Comparison of ENCODE assay signal across 12 cellular contexts in the genomic region with DNA sequence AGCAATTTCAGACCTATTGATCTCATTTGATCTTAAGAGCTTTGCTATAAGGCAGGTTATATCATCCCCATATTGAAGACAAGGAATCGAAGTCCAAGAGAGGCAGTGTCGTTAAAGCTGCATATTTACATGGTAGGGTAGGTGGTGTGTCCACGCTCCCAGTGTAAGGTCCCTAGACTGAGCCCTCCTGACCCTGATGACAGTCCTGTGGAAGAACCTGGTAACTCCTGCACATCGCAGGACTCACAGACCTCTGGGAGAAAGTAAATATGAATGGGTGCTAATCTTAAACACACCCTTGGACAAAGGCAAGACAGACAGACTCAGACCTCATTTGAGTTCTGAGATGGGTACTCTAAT. TPM values are rescaled to one million over a fixed set of nuclear protein-coding genes. Genes with fewer than 3 reads are reported as not detected.
DNase-seq lines count a peak whose midpoint lies in the region; ATAC-seq and TF ChIP-seq lines count a peak whose summit lies in the region.
"Had no signal": no experiment of that assay in that cellular context is flagged by ENCODE, and none has a peak within 500 bp of the region (broad histone marks: within the 10 kb centered on the region; RNA-seq: fewer than 3 reads in every experiment).

No MANE protein-coding gene starts in this region.

- H4K20me1 ChIP-seq in OCI-LY7 (ENCODE audit: insufficient read depth, low read length), result peaks cover 9% of the 10 kb centered on the region; the same call in 1 of the 2 replicates

- H3K9me2 ChIP-seq in OCI-LY7 (ENCODE audit: insufficient read depth, low read length), result no peaks in the 10 kb centered on the region

- H3K4me2 ChIP-seq in OCI-LY7 (ENCODE audit: low read length), result peak overlapping the region; percentile 84

- no peaks in the 10 kb centered on the region for H3K9me3 Mint-ChIP-seq in naive thymus-derived CD8-positive, alpha-beta T cell

- peak overlapping the region; percentile 71 to 97 (median 92) for H3K27ac Mint-ChIP-seq in naive thymus-derived CD8-positive, alpha-beta T cell

- ATAC-seq in GM18502 (IDR thresholded peaks at IDR 0.05; ENCODE audit: poor library complexity, unreplicated experiment) (peak; percentile 4), GM21526 (IDR thresholded peaks at IDR 0.05; ENCODE audit: low FRiP score, unreplicated experiment) (peak; percentile 12)
- ATAC-seq in naive thymus-derived CD8-positive, alpha-beta T cell, result peak; percentile 0 to 3

- H3K36me3 Mint-ChIP-seq in naive thymus-derived CD8-positive, alpha-beta T cell, result no peaks in the 10 kb centered on the region

- peaks cover 0 to 8% (median 0%) of the 10 kb centered on the region in 5 donors for H3K27me3 Mint-ChIP-seq in naive thymus-derived CD8-positive, alpha-beta T cell

- POLR2A ChIA-PET in OCI-LY7 (lab: Charles Lee), result interaction anchor here (0.8 to 5.4 kb wide), 9 partner anchors 23 to 173 kb away, joined by 3 to 75 read pairs (median 4); a partner anchor contains a TSS
- POLR2A ChIA-PET in naive thymus-derived CD8-positive, alpha-beta T cell (lab: Charles Lee), result interaction anchor here (0.8 to 2.0 kb wide), 3 partner anchors 103 to 231 kb away, joined by 3 to 14 read pairs (median 3); no protein-coding TSS in a partner anchor

- H3K4me1 ChIP-seq in OCI-LY7 (ENCODE audit: insufficient read depth, low read length, poor library complexity, severe bottlenecking), result peaks cover 47% of the 10 kb centered on the region

- BruUV-seq in OCI-LY7 (replicated peaks; lab: Mats Ljungman, UMichigan), result no TSS peak

- H2AFZ ChIP-seq in OCI-LY7 (ENCODE audit: low read length), result peak overlapping the region; percentile 81

- peak overlapping the region; percentile 88 for H3K27ac ChIP-seq in OCI-LY7 (ENCODE audit: low read depth, low read length, poor library complexity, severe bottlenecking)
- H3K27ac ChIP-seq: ovary had no signal

- CTCF ChIA-PET in OCI-LY7 (lab: Charles Lee; ENCODE audit: unreplicated experiment), result no interaction called here

- peak overlapping the region; percentile 80 for H3K4me3 ChIP-seq in OCI-LY7 (ENCODE audit: low read depth, low read length, poor library complexity, severe bottlenecking)

- intact Hi-C loops in OCI-LY7 (cut with micrococcal nuclease; ENCODE audit: unreplicated experiment), result no loop called here

- H3K4me1 Mint-ChIP-seq in naive thymus-derived CD8-positive, alpha-beta T cell, result peaks cover 27 to 79% (median 69%) of the 10 kb centered on the region in 4 donors

- peak overlapping the region in 9 of 10 donors; percentile 84 to 96 (median 89) for H3K4me3 Mint-ChIP-seq in naive thymus-derived CD8-positive, alpha-beta T cell

- H3K36me3 ChIP-seq in OCI-LY7 (ENCODE audit: insufficient read depth, low read length), result peaks cover 36% of the 10 kb centered on the region
- H3K36me3 ChIP-seq: ovary had no signal

- peaks cover 74% of the 10 kb centered on the region for H3K79me2 ChIP-seq in OCI-LY7 (ENCODE audit: insufficient read depth, low read depth, low read length)

- no peaks in the 10 kb centered on the region for H3K9me3 ChIP-seq in OCI-LY7 (ENCODE audit: low read length)
- H3K9me3 ChIP-seq: ovary had no signal

- no peak for TF ChIP-seq CTCF in OCI-LY7 (conservative IDR thresholded peaks at IDR 0.05; ENCODE audit: low read length)

- DNase-seq in OCI-LY7 (ENCODE audit: low spot score), result peak; percentile 34
- DNase-seq in naive thymus-derived CD8-positive, alpha-beta T cell, result no peak
- DNase-seq in HK-2 (ENCODE audit: unreplicated experiment), result no peak
- DNase-seq in DMS79 treated with DMSO at 0.1 percent for 48 hours (lab: John Stamatoyannopoulos, UW), result no peak
- no peak for DNase-seq in effector CD8-positive, alpha-beta T cell (lab: John Stamatoyannopoulos, UW)
- DNase-seq in activated CD4-positive, alpha-beta T cell treated with anti-CD3 and anti-CD28 coated beads, Interleukin-2, amount 50 U/mL, for 48 hours, result no peak
- DNase-seq: aorta, GF-D8, NCI-H187, ovary had no signal

RNA-seq across cellular contexts. Expression of a gene that starts 0.6 kb away (rescaled TPM):
- total RNA-seq in OCI-LY7 (2014; rRNA removed; shearing (Covaris generic)), result 117 and 139 TPM in 2 replicates
- 74.5 and 78.5 TPM in 2 replicates for total RNA-seq in OCI-LY7 (2022)
- total RNA-seq in naive thymus-derived CD8-positive, alpha-beta T cell, result 10 to 100 TPM; 42.8 to 44.0 TPM
- 100 to 1,000 TPM in 2 of 3 donors, 10 to 100 TPM in 1; 62.2 to 228 (median 186) TPM for polyA plus RNA-seq in naive thymus-derived CD8-positive, alpha-beta T cell

RNA-seq across cellular contexts. Expression of a gene that starts 1.7 kb away (rescaled TPM):
- total RNA-seq in OCI-LY7 (2014; rRNA removed; shearing (Covaris generic)), result 306 and 388 TPM in 2 replicates
- 253 and 256 TPM in 2 replicates for total RNA-seq in OCI-LY7 (2022)
- 10 to 100 TPM; 32.6 to 35.9 TPM for total RNA-seq in naive thymus-derived CD8-positive, alpha-beta T cell
- polyA plus RNA-seq in naive thymus-derived CD8-positive, alpha-beta T cell, result 100 to 1,000 TPM in 1 of 3 donors, 10 to 100 TPM in 2; 19.5 to 121 (median 77.1) TPM

Comparison
In these comparisons a context has a peak if more than half of its experiments do, and no peak if none do; other contexts are left out.
1. RNA of a gene that starts 1.7 kb away (total RNA-seq): 253 to 388 TPM in OCI-LY7; 32.6 to 35.9 TPM in naive thymus-derived CD8-positive, alpha-beta T cell; every median in the first group is over 4 times any median in the second.
2. Peak in every context shown above with its lines, with median percentiles within 50 percentile points of each other: ATAC-seq.